1 cellular context compared by ENCODE assay signal in genomic region chr10:23172846-23173548, GRCh38.
TF ChIP-seq lines count a peak whose summit lies in the region.

No MANE protein-coding gene starts in this region.

TF ChIP-seq in HepG2, 621 proteins besides CTCF, POLR2A, EP300 and RAD21:
- TF ChIP-seq ZNF687 (CRISPR knock-in tag; IDR thresholded peaks at IDR 0.05) (peak; percentile 4; the same call in 1 of the 2 replicates), ZNF850 (CRISPR knock-in tag; conservative IDR thresholded peaks at IDR 0.05) (no peak)
